Comparison of ENCODE assay signal across 2 cellular contexts in genomic region chr11:75527938-75528845, GRCh38.
TF ChIP-seq lines count a peak whose summit lies in the region.

No MANE protein-coding gene starts in this region.

TF ChIP-seq in GM23338, 12 proteins besides CTCF, POLR2A, EP300 and RAD21:
- TF ChIP-seq ETS1 (IDR thresholded peaks at IDR 0.05) (no peak), EZH2 (IDR thresholded peaks at IDR 0.05; ENCODE audit: low read depth, unreplicated experiment) (no peak), ZNF331 (CRISPR knock-in tag; IDR thresholded peaks at IDR 0.05; ENCODE audit: low read depth) (no peak), NANOG (IDR thresholded peaks at IDR 0.05; ENCODE audit: borderline replicate concordance) (no peak), EZH2phosphoT487 (IDR thresholded peaks at IDR 0.05; ENCODE audit: unreplicated experiment) (no peak), CREB1 (CRISPR knock-in tag; IDR thresholded peaks at IDR 0.05; ENCODE audit: low read depth) (no peak), ZNF114 (CRISPR knock-in tag; IDR thresholded peaks at IDR 0.05) (no peak), REST (IDR thresholded peaks at IDR 0.05; ENCODE audit: unreplicated experiment) (no peak), POLR2AphosphoS5 (IDR thresholded peaks at IDR 0.05; ENCODE audit: low read depth) (no peak)

TF ChIP-seq in GM12878, 131 proteins besides CTCF, POLR2A, EP300 and RAD21:
- peak; percentile 66; the same call in 1 of the 2 replicates for TF ChIP-seq PAX5 (IDR thresholded peaks at IDR 0.05; ENCODE audit: borderline replicate concordance, low read depth, low read length)
- no peak for TF ChIP-seq NKRF (conservative IDR thresholded peaks at IDR 0.05)
TF ChIP-seq in GM12878: peak in this region for 1.
